ENCODE assay signal across 8 cellular contexts in the genomic region with DNA sequence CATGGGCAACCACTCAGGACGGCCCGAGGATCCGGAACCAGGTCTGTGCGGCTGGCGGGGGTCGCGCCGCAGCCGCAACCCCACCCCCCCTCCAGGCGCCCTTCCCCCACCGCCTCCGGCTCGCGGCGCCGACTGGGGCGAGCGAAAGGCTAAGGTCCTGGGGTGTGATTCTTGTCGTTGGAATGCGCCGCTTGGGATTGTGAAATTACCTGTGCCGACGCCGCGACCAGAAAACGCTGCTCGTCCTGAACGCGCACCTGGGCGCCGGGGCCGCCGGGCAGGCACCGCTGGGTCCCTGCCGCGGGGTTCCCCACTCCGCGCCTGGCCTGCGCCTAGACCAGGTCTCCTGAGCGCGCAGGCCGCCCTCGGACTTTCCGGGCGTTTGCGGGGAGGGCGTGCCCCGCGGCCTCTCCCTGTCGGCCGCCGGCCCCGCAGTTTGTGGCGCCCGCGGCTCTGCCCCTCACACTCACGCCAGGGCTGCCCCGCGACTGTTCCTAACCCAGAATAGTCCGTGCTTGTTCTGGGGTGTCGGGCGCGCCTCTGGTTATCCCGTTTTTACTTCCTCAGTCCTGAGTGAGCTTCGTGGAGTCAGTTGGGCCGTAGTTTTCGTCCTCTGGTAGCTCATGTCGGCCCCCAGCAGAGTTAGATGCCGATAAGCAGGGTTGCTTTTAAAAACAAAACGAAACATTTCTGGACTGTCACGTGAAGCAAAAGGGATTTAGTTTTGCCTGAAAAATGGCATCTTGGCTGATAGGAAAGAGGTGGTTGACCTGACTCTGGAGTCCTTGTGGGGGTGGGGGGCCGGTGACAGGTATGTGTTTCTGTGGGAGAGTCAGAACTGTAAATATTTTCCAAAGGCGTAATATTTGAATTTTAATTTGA.
DNase-seq lines count a peak whose midpoint lies in the region; ATAC-seq and TF ChIP-seq lines count a peak whose summit lies in the region.

No MANE protein-coding gene starts in this region.

- H3K4me3 ChIP-seq in cardiac fibroblast (replicated peaks in 1 of 2; ENCODE audit: low read depth in 2 of 2, low read length in 2 of 2): peak overlapping the region; percentile 52 to 74

- no peak for TF ChIP-seq CTCF in cardiac fibroblast (IDR thresholded peaks at IDR 0.05; ENCODE audit: low read depth, low read length)

- intact Hi-C loops in left colon (cut with DNase I, micrococcal nuclease): no loop called here

- peak; percentile 16 for ATAC-seq in GM18517 (IDR thresholded peaks at IDR 0.05; ENCODE audit: unreplicated experiment)
- peak; percentile 3 for ATAC-seq in HG03060 (IDR thresholded peaks at IDR 0.05; ENCODE audit: low read depth, unreplicated experiment)
- ATAC-seq in left colon: peak; percentile 56

- DNase-seq in AG08395 (ENCODE audit: low spot score): peak; percentile 21
- DNase-seq in RPMI7951 (ENCODE audit: low read depth): peak; percentile 39
- DNase-seq in cardiac fibroblast (ENCODE audit: low read depth in 2 of 2): peak; percentile 26 to 61
- peak; percentile 38 to 62 for DNase-seq in left colon
- peak; percentile 6 for DNase-seq in stimulated activated CD8-positive, alpha-beta memory T cell treated with anti-CD3 and anti-CD28 coated beads, Interleukin-12 subunit alpha, Interleukin-12 subunit beta, amount 100 ng/mL, for 4 hours (ENCODE audit: low read depth)
- DNase-seq in activated gamma-delta T cell (lab: John Stamatoyannopoulos, UW): no peak

Comparison
In these comparisons a context has a peak if more than half of its experiments do, and no peak if none do; other contexts are left out.
1. ATAC-seq: peak in every context shown above with its lines; median percentile 56 in left colon; 16 in GM18517; 3 in HG03060.